Comparison of ENCODE assay signal across 8 cellular contexts in the genomic region with DNA sequence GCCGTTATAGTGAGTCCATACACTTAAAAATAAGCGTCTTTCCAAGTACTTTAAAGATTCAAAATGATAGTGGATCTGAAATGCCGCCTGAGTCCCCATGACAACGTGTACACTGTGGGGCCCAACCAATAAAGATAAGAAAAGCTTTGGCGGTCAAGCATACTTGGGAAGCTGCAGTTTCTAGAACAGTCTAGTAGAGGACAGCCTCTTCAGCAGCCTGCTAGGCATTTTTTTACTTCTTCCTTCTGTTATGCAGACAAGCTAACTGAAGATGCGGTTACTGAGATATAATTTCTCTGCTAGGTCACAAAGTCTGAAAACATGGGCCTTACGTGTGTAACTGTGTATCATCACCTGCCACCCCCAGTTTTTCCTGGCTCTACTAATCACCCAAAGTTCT. TPM values are rescaled to one million over a fixed set of nuclear protein-coding genes. Genes with fewer than 3 reads are reported as not detected.
A peak's percentile ranks its signal among the peaks of the same experiment; 100 is the strongest.
DNase-seq lines count a peak whose midpoint lies in the region; ATAC-seq and TF ChIP-seq lines count a peak whose summit lies in the region.

No MANE protein-coding gene starts in this region.

- no peaks in the 10 kb centered on the region for H3K9me3 Mint-ChIP-seq in activated T-cell treated with anti-CD3 and anti-CD28 coated beads, Interleukin-2, amount 50 U/mL, for 4 hours
- no peaks in the 10 kb centered on the region for H3K9me3 Mint-ChIP-seq in activated T-helper 2 cell treated with anti-CD3 and anti-CD28 coated beads, Interferon-gamma antibody, Interleukin-2, Interleukin-4, amounts not matched to agents 10 μg/mL and 5 μg/mL and 100 μg/mL, durations not matched to agents 14 hours and 24 hours and 36 hours
- H3K9me3 Mint-ChIP-seq in stimulated activated effector memory CD8-positive, alpha-beta T cell treated with anti-CD3 and anti-CD28 coated beads, Interleukin-12 subunit alpha, Interleukin-12 subunit beta, amount 100 ng/mL, for 72 hours, result no peaks in the 10 kb centered on the region

- H3K27me3 ChIP-seq in iPS-18a (ENCODE audit: control insufficient read depth, insufficient read depth, low read length), result no peaks in the 10 kb centered on the region

- no peak for ATAC-seq in activated T-cell treated with anti-CD3 and anti-CD28 coated beads, Interleukin-2, amount 50 U/mL, for 4 hours
- peak; percentile 19 for ATAC-seq in HG03280 (IDR thresholded peaks at IDR 0.05; ENCODE audit: unreplicated experiment)
- no peak for ATAC-seq in stimulated activated effector memory CD8-positive, alpha-beta T cell treated with anti-CD3 and anti-CD28 coated beads, Interleukin-12 subunit alpha, Interleukin-12 subunit beta, amount 100 ng/mL, for 72 hours

- no peaks in the 10 kb centered on the region for H3K9me3 ChIP-seq in iPS-18a (ENCODE audit: control insufficient read depth, low read depth, low read length)

- no peak for TF ChIP-seq CTCF in GM10266 (IDR thresholded peaks at IDR 0.05; ENCODE audit: control insufficient read depth, insufficient read depth, low read depth, missing control alignments)

- peak overlapping the region; percentile 91 for H3K4me3 ChIP-seq in iPS-18a (ENCODE audit: low read length)

- H3K27me3 Mint-ChIP-seq in activated T-cell treated with anti-CD3 and anti-CD28 coated beads, Interleukin-2, amount 50 U/mL, for 4 hours (ENCODE audit: low read depth), result no peaks in the 10 kb centered on the region
- no peaks in the 10 kb centered on the region for H3K27me3 Mint-ChIP-seq in activated T-helper 2 cell treated with anti-CD3 and anti-CD28 coated beads, Interferon-gamma antibody, Interleukin-2, Interleukin-4, amounts not matched to agents 10 μg/mL and 5 μg/mL and 100 μg/mL, durations not matched to agents 14 hours and 24 hours and 36 hours (ENCODE audit: low read depth)

- H3K4me1 Mint-ChIP-seq in activated T-cell treated with anti-CD3 and anti-CD28 coated beads, Interleukin-2, amount 50 U/mL, for 4 hours (ENCODE audit: low read depth), result peaks cover 44% of the 10 kb centered on the region
- peaks cover 33% of the 10 kb centered on the region for H3K4me1 Mint-ChIP-seq in activated T-helper 2 cell treated with anti-CD3 and anti-CD28 coated beads, Interferon-gamma antibody, Interleukin-2, Interleukin-4, amounts not matched to agents 10 μg/mL and 5 μg/mL and 100 μg/mL, durations not matched to agents 14 hours and 24 hours and 36 hours (ENCODE audit: low read depth)
- peaks cover 21% of the 10 kb centered on the region for H3K4me1 Mint-ChIP-seq in stimulated activated effector memory CD8-positive, alpha-beta T cell treated with anti-CD3 and anti-CD28 coated beads, Interleukin-12 subunit alpha, Interleukin-12 subunit beta, amount 100 ng/mL, for 72 hours

- DNase-seq in activated T-cell treated with anti-CD3 and anti-CD28 coated beads, Interleukin-2, amount 50 U/mL, for 4 hours, result no peak
- no peak for DNase-seq in activated T-cell treated with anti-CD3 and anti-CD28 coated beads, Interleukin-2, amount 50 U/mL, for 1 hour
- DNase-seq in activated T-helper 2 cell treated with anti-CD3 and anti-CD28 coated beads, Interferon-gamma antibody, Interleukin-2, Interleukin-4, amounts not matched to agents 10 μg/mL and 5 μg/mL and 100 μg/mL, durations not matched to agents 14 hours and 24 hours and 36 hours (ENCODE audit: low spot score), result no peak
- DNase-seq in stimulated activated effector memory CD8-positive, alpha-beta T cell treated with anti-CD3 and anti-CD28 coated beads, Interleukin-12 subunit alpha, Interleukin-12 subunit beta, amount 100 ng/mL, for 72 hours (ENCODE audit: low spot score in 2 of 2), result no peak
- DNase-seq in GM10266 (ENCODE audit: extremely low spot score), result no peak
- no peak for DNase-seq in NCI-H1105 (lab: John Stamatoyannopoulos, UW)

- peaks cover 11% of the 10 kb centered on the region for H3K4me1 ChIP-seq in iPS-18a (ENCODE audit: control insufficient read depth, low read depth, low read length)

- no peaks in the 10 kb centered on the region for H3K36me3 ChIP-seq in iPS-18a (ENCODE audit: control insufficient read depth, low read depth, low read length)

- intact Hi-C loops in activated T-helper 2 cell treated with anti-CD3 and anti-CD28 coated beads, Interferon-gamma antibody, Interleukin-2, Interleukin-4, amounts not matched to agents 10 μg/mL and 5 μg/mL and 100 μg/mL, durations not matched to agents 14 hours and 24 hours and 36 hours (cut with micrococcal nuclease), result loop anchor here (1.0 to 10.0 kb wide), 2 partner anchors 117 to 209 kb away; a partner anchor contains a TSS

- no peak overlapping the region for H3K9ac ChIP-seq in iPS-18a (ENCODE audit: low read length)

- peak overlapping the region; percentile 97 for H3K27ac Mint-ChIP-seq in activated T-helper 2 cell treated with anti-CD3 and anti-CD28 coated beads, Interferon-gamma antibody, Interleukin-2, Interleukin-4, amounts not matched to agents 10 μg/mL and 5 μg/mL and 100 μg/mL, durations not matched to agents 14 hours and 24 hours and 36 hours
- peak overlapping the region; percentile 94 for H3K27ac Mint-ChIP-seq in stimulated activated effector memory CD8-positive, alpha-beta T cell treated with anti-CD3 and anti-CD28 coated beads, Interleukin-12 subunit alpha, Interleukin-12 subunit beta, amount 100 ng/mL, for 72 hours

- no peaks in the 10 kb centered on the region for H3K36me3 Mint-ChIP-seq in activated T-cell treated with anti-CD3 and anti-CD28 coated beads, Interleukin-2, amount 50 U/mL, for 4 hours (ENCODE audit: insufficient read depth)
- H3K36me3 Mint-ChIP-seq in activated T-helper 2 cell treated with anti-CD3 and anti-CD28 coated beads, Interferon-gamma antibody, Interleukin-2, Interleukin-4, amounts not matched to agents 10 μg/mL and 5 μg/mL and 100 μg/mL, durations not matched to agents 14 hours and 24 hours and 36 hours (ENCODE audit: low read depth), result peaks cover 37% of the 10 kb centered on the region
- peaks cover 40% of the 10 kb centered on the region for H3K36me3 Mint-ChIP-seq in stimulated activated effector memory CD8-positive, alpha-beta T cell treated with anti-CD3 and anti-CD28 coated beads, Interleukin-12 subunit alpha, Interleukin-12 subunit beta, amount 100 ng/mL, for 72 hours

- H3K27ac ChIP-seq in iPS-18a (ENCODE audit: low read length), result no peak overlapping the region

- peak overlapping the region; percentile 88 for H3K4me3 Mint-ChIP-seq in activated T-cell treated with anti-CD3 and anti-CD28 coated beads, Interleukin-2, amount 50 U/mL, for 4 hours
- peak overlapping the region; percentile 95 for H3K4me3 Mint-ChIP-seq in activated T-helper 2 cell treated with anti-CD3 and anti-CD28 coated beads, Interferon-gamma antibody, Interleukin-2, Interleukin-4, amounts not matched to agents 10 μg/mL and 5 μg/mL and 100 μg/mL, durations not matched to agents 14 hours and 24 hours and 36 hours (ENCODE audit: low read depth)
- H3K4me3 Mint-ChIP-seq in stimulated activated effector memory CD8-positive, alpha-beta T cell treated with anti-CD3 and anti-CD28 coated beads, Interleukin-12 subunit alpha, Interleukin-12 subunit beta, amount 100 ng/mL, for 72 hours, result peak overlapping the region; percentile 90

RNA-seq across cellular contexts. Expression of a gene that starts 0.4 kb away (rescaled TPM):
- 10 to 100 TPM; 19.6 to 22.3 (median 19.7) TPM for total RNA-seq in activated T-cell treated with anti-CD3 and anti-CD28 coated beads, Interleukin-2, amount 50 U/mL, for 4 hours
- 61.0 and 61.5 TPM in 2 replicates for total RNA-seq in activated T-helper 2 cell treated with anti-CD3 and anti-CD28 coated beads, Interferon-gamma antibody, Interleukin-2, Interleukin-4, amounts not matched to agents 10 μg/mL and 5 μg/mL and 100 μg/mL, durations not matched to agents 14 hours and 24 hours and 36 hours
